In the genomic region with DNA sequence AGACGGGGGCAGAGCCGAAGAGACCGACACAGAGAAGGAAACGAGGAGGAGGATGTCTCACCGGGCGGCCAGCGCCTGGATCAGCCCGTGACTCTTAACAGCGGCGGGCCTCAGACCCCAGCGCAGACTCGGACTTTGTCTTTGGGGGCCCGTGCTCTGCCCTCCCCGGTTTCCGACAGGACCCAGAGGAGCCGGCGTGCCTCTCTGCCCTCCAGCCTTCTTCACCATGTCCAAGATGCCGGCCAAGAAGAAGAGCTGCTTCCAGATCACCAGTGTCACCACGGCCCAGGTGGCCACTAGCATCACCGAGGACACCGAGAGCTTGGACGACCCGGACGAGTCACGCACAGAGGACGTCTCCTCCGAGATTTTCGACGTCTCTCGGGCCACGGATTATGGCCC, we compare ENCODE assay signal across 7 cellular contexts. TPM values are rescaled to one million over a fixed set of nuclear protein-coding genes. Genes with fewer than 3 reads are reported as not detected.
DNase-seq lines count a peak whose midpoint lies in the region; ATAC-seq, FAIRE-seq and TF ChIP-seq lines count a peak whose summit lies in the region.

No MANE protein-coding gene starts in this region.

- H3K23ac ChIP-seq in H1 (ENCODE audit: insufficient read length), result no peak overlapping the region
- H3K23ac ChIP-seq in neuronal stem cell (ENCODE audit: low read depth, low read length, poor library complexity), result peak overlapping the region; percentile 99

- H3K14ac ChIP-seq in H1 (ENCODE audit: insufficient read length) (no peak overlapping the region), neuronal stem cell (ENCODE audit: low read length) (peak overlapping the region; percentile 5)

- H2BK20ac ChIP-seq in H1 (ENCODE audit: low read length), result no peak overlapping the region

- H2BK120ac ChIP-seq in H1 (replicated peaks; ENCODE audit: low read depth, low read length) (no peak overlapping the region), neuronal stem cell (ENCODE audit: low read depth, low read length) (no peak overlapping the region)

- H3K27ac ChIP-seq in H1 (ENCODE audit: low read depth, low read length) (no peak overlapping the region; the same call in 1 of the 2 replicates), neuronal stem cell (replicated peaks; ENCODE audit: low read length) (peak overlapping the region; percentile 100)

- H3K9ac ChIP-seq in NT2/D1 (ENCODE audit: insufficient read length, low read depth), result peak overlapping the region; percentile 97
- peak overlapping the region; percentile 69 to 87 (median 80) for H3K9ac ChIP-seq in H1 (replicated peaks in 1 of 4; ENCODE audit: extremely low read depth in 1 of 4, low read depth in 3 of 4, low read length in 3 of 4)
- H3K9ac ChIP-seq in neuronal stem cell (ENCODE audit: low read depth, low read length, poor library complexity), result peak overlapping the region; percentile 92

- H3K4ac ChIP-seq in H1 (replicated peaks; ENCODE audit: insufficient read length, low read depth, low read length) (no peak overlapping the region), neuronal stem cell (ENCODE audit: low read length) (no peak overlapping the region)

- H2AFZ ChIP-seq in H1 (ENCODE audit: low read length) (no peak overlapping the region), neuronal stem cell (ENCODE audit: low read length) (peak overlapping the region; percentile 86)

- H3K56ac ChIP-seq in H1 (replicated peaks; ENCODE audit: insufficient read length, low read depth, low read length), result peak overlapping the region; percentile 10

- no peak for TF ChIP-seq EP300 in H1 (IDR thresholded peaks at IDR 0.05; ENCODE audit: borderline replicate concordance in 1 of 2, low read depth in 2 of 2, low read length in 2 of 2)

- no peak overlapping the region; the same call in 1 of the 2 replicates for H3K18ac ChIP-seq in H1 (ENCODE audit: extremely low read depth, low read length)
- peak overlapping the region; percentile 91 for H3K18ac ChIP-seq in neuronal stem cell (ENCODE audit: low read length)

- DNase-seq in NT2/D1 (ENCODE audit: low read depth, low spot score) (no peak), H1 (ENCODE audit: low read depth in 1 of 2, low spot score in 2 of 2) (no peak), neuronal stem cell (ENCODE audit: low spot score) (no peak), G401 (ENCODE audit: low spot score) (no peak)
- DNase-seq in stimulated activated CD4-positive, alpha-beta T cell treated with anti-CD3 and anti-CD28 coated beads, Interleukin-15, amount 100 ng/mL, for 24 hours, result no peak
- no peak for DNase-seq in stimulated activated CD4-positive, alpha-beta T cell treated with anti-CD3 and anti-CD28 coated beads, Interleukin-4, amount 100 ng/mL, for 1 hour

- H3K79me1 ChIP-seq in H1 (ENCODE audit: low read depth, low read length) (peaks cover 6% of the 10 kb centered on the region; the same call in 1 of the 2 replicates), neuronal stem cell (ENCODE audit: low read depth, low read length) (peaks cover 11% of the 10 kb centered on the region)

- peak overlapping the region; percentile 34 for H4K91ac ChIP-seq in H1 (replicated peaks; ENCODE audit: insufficient read length, low read length)
- H4K91ac ChIP-seq in neuronal stem cell (ENCODE audit: low read depth, low read length, poor library complexity), result no peak overlapping the region

- H3K27me3 ChIP-seq in NT2/D1 (ENCODE audit: insufficient read depth, insufficient read length), result no peaks in the 10 kb centered on the region
- no peaks in the 10 kb centered on the region for H3K27me3 ChIP-seq in H1 (replicated peaks in 1 of 4; ENCODE audit: control insufficient read depth in 3 of 4, extremely low read depth in 1 of 4, insufficient read depth in 3 of 4, low read length in 3 of 4)
- H3K27me3 ChIP-seq in neuronal stem cell (ENCODE audit: control insufficient read depth in 3 of 3, insufficient read depth in 3 of 3, low read depth in 1 of 3, low read length in 3 of 3), result no peaks in the 10 kb centered on the region

- no peak overlapping the region for H4K5ac ChIP-seq in H1 (ENCODE audit: insufficient read length, low read depth, low read length)

- H3K4me1 ChIP-seq in NT2/D1 (ENCODE audit: insufficient read depth, insufficient read length), result no peaks in the 10 kb centered on the region
- peaks cover 0 to 3% (median 2%) of the 10 kb centered on the region in 4 experiments; a peak in 3 of 7 replicates for H3K4me1 ChIP-seq in H1 (replicated peaks in 1 of 4; ENCODE audit: control insufficient read depth in 3 of 4, insufficient read depth in 4 of 4, low read length in 3 of 4)
- H3K4me1 ChIP-seq in neuronal stem cell (ENCODE audit: control insufficient read depth in 2 of 2, insufficient read depth in 1 of 2, low read depth in 1 of 2, low read length in 2 of 2), result peaks cover 0 to 20% of the 10 kb centered on the region in 2 donors

- no peak for FAIRE-seq in H1 (lab: Jason Lieb, UNC)

- H3K79me2 ChIP-seq in H1 (ENCODE audit: control insufficient read depth in 1 of 2, insufficient read depth in 2 of 2, low read length in 2 of 2), result peaks cover 22 to 49% of the 10 kb centered on the region in 2 experiments

- TF ChIP-seq RAD21 in H1 (IDR thresholded peaks at IDR 0.05 in 1 of 2, conservative IDR thresholded peaks at IDR 0.05 in 1 of 2; ENCODE audit: low read depth in 2 of 2, low read length in 2 of 2), result no peak

- peak overlapping the region; percentile 95 for H3K4me3 ChIP-seq in NT2/D1 (ENCODE audit: insufficient read length, low read depth)
- H3K4me3 ChIP-seq in H1 (ENCODE audit: extremely low read depth in 1 of 4, insufficient read depth in 2 of 4, low read depth in 3 of 4, low read length in 4 of 4), result peak overlapping the region; percentile 72 to 95 (median 90)
- H3K4me3 ChIP-seq in neuronal stem cell (ENCODE audit: low read length in 2 of 2), result peak overlapping the region; percentile 93 to 96

- peak overlapping the region; percentile 92 to 100 for H3K4me2 ChIP-seq in H1 (ENCODE audit: insufficient read depth in 1 of 2, low read depth in 2 of 2, low read length in 2 of 2)
- peak overlapping the region; percentile 97 for H3K4me2 ChIP-seq in neuronal stem cell (ENCODE audit: insufficient read depth, low read length, poor library complexity, severe bottlenecking)

- ATAC-seq in GM19324 (IDR thresholded peaks at IDR 0.05; ENCODE audit: low FRiP score, unreplicated experiment), result peak; percentile 17

- WGBS in H1 (ENCODE audit: extremely low coverage in 1 of 2, insufficient coverage in 1 of 2, insufficient read length in 1 of 2, insufficient replicate concordance in 2 of 2, low coverage in 1 of 2, low lambda C conversion rate in 2 of 2, missing lambda C conversion rate in 1 of 2), 2 experiments, result 1% methylated on average over 28 of the region's 31 CpGs; no CpG with 5 or more reads in 1 of the 2 experiments
- WGBS in neuronal stem cell (ENCODE audit: extremely low coverage in 2 of 2, insufficient read length in 2 of 2, insufficient replicate concordance in 1 of 2), 2 donors, result no CpG with 5 or more reads among the region's 31 CpGs

- no peak overlapping the region for H2BK12ac ChIP-seq in H1 (ENCODE audit: low read depth, low read length)
- H2BK12ac ChIP-seq in neuronal stem cell (ENCODE audit: low read length), result no peak overlapping the region

- H3K36me3 ChIP-seq in NT2/D1 (ENCODE audit: insufficient read depth, insufficient read length, low read length), result peaks cover 48% of the 10 kb centered on the region
- peaks cover 0 to 3% (median 0%) of the 10 kb centered on the region in 4 experiments; a peak in 1 of 8 replicates for H3K36me3 ChIP-seq in H1 (ENCODE audit: control insufficient read depth in 2 of 4, insufficient read depth in 4 of 4, low read length in 3 of 4)
- H3K36me3 ChIP-seq in neuronal stem cell (replicated peaks in 1 of 2; ENCODE audit: control insufficient read depth in 2 of 2, insufficient read depth in 2 of 2, low read length in 2 of 2), result peaks cover 0 to 24% of the 10 kb centered on the region in 2 donors

- in situ Hi-C loops in G401 (cut with HindIII; ENCODE audit: low sequenced_read_pairs), result no loop called here

- TF ChIP-seq CTCF in H1 (IDR thresholded peaks at IDR 0.05; ENCODE audit: control extremely low read depth in 1 of 3, insufficient read depth in 1 of 3, low read depth in 1 of 3, low read length in 3 of 3), result no peak

- CTCF ChIA-PET in H1 (lab: Charles Lee; ENCODE audit: partially characterized antibody), result interaction anchor here (0.9 to 4.9 kb wide), 28 partner anchors 10 to 443 kb away, joined by 3 to 49 read pairs (median 5); no protein-coding TSS in a partner anchor

- H2BK5ac ChIP-seq in H1 (ENCODE audit: low read depth, low read length) (no peak overlapping the region), neuronal stem cell (ENCODE audit: low read length) (peak overlapping the region; percentile 98)

- no peak for TF ChIP-seq POLR2A in H1 (IDR thresholded peaks at IDR 0.05; ENCODE audit: control extremely low read depth in 1 of 2, low read depth in 2 of 2, low read length in 2 of 2)

- H3K9me3 ChIP-seq in NT2/D1 (ENCODE audit: insufficient read depth, low read length) (no peaks in the 10 kb centered on the region), H1 (ENCODE audit: insufficient read depth in 2 of 2, low read depth in 1 of 2, low read length in 1 of 2) (no peaks in the 10 kb centered on the region), neuronal stem cell (replicated peaks in 1 of 2; ENCODE audit: control insufficient read depth in 2 of 2, insufficient read depth in 1 of 2, low read depth in 1 of 2, low read length in 2 of 2) (no peaks in the 10 kb centered on the region)

- no peak overlapping the region; the same call in 1 of the 2 replicates for H4K8ac ChIP-seq in H1 (ENCODE audit: extremely low read depth, insufficient read depth, low read length)
- no peak overlapping the region for H4K8ac ChIP-seq in neuronal stem cell (ENCODE audit: low read depth, low read length)

- peaks cover 17% of the 10 kb centered on the region; the same call in 1 of the 2 replicates for H3K23me2 ChIP-seq in H1 (ENCODE audit: low read depth, low read length)

- H2BK15ac ChIP-seq in H1 (ENCODE audit: low read length) (no peak overlapping the region), neuronal stem cell (ENCODE audit: low read length) (no peak overlapping the region)

- no peak overlapping the region for H2AK5ac ChIP-seq in H1 (ENCODE audit: low read depth, low read length)
- H2AK5ac ChIP-seq in neuronal stem cell (ENCODE audit: low read depth, low read length), result no peak overlapping the region

- H4K20me1 ChIP-seq in H1 (replicated peaks in 1 of 2; ENCODE audit: control insufficient read depth in 1 of 2, insufficient read depth in 2 of 2, low read length in 2 of 2), result peaks cover 25 to 34% of the 10 kb centered on the region in 2 experiments

- POLR2A ChIA-PET in H1 (lab: Charles Lee; ENCODE audit: partially characterized antibody), result interaction anchor here (0.5 to 4.1 kb wide), 36 partner anchors 9 to 747 kb away, joined by 3 to 18 read pairs (median 4); a partner anchor contains a TSS

RNA-seq across cellular contexts. Expression of a gene that starts 1.0 kb away (rescaled TPM):
- total RNA-seq in H1 (2021; fragmentation: NEBNext Ultra II Directional; extraction: Animal tissue kit (Norgen Biotek cat#: 25700)), result 25.8 and 27.6 TPM in 2 replicates
- polyA plus RNA-seq in H1 (2011; rRNA removed), result 3.4 and 3.6 TPM in 2 replicates
- polyA plus RNA-seq in H1 (2011; cell fraction: cytosol; rRNA removed), result 4.0 TPM
- polyA plus RNA-seq in H1 (2011; cell fraction: nucleus; rRNA removed), result 8.6 TPM
- 12.4 to 18.6 TPM (median 14.0 TPM) in 4 replicates for polyA plus RNA-seq in H1 (2012, experiment 1 of 2)
- polyA plus RNA-seq in H1 (2012, experiment 2 of 2), result 3.9 TPM
- 15.7 TPM for polyA plus RNA-seq in H1 (2013, experiment 1 of 2)
- 13.9 TPM for polyA plus RNA-seq in H1 (2013, experiment 2 of 2)
- 12.9 and 14.9 TPM in 2 replicates for polyA minus RNA-seq in H1 (2011; rRNA and poly(A)+ RNA removed)
- 15.6 TPM for polyA minus RNA-seq in H1 (2011; cell fraction: cytosol; rRNA and poly(A)+ RNA removed)
- polyA minus RNA-seq in H1 (2011; cell fraction: nucleus; rRNA and poly(A)+ RNA removed), result 42.9 TPM
- polyA plus RNA-seq in neuronal stem cell (2013, experiment 1 of 2), result 22.0 TPM
- polyA plus RNA-seq in neuronal stem cell (2013, experiment 2 of 2), result 22.2 TPM
- total RNA-seq in G401 (2014; rRNA removed; shearing (Covaris generic)), result 2.3 and 10.4 TPM in 2 replicates
